In genomic region chr1:89553195-89553584, GRCh38 we compare ENCODE assay signal across 2 cellular contexts.
TF ChIP-seq lines count a peak whose summit lies in the region.

No MANE protein-coding gene starts in this region.

TF ChIP-seq in liver, 16 proteins besides CTCF, POLR2A, EP300 and RAD21 (continued from another document):
- peak; percentile 46 for TF ChIP-seq FOXA1 (IDR thresholded peaks at IDR 0.05)
- peak in 1 of 2 donors; percentile 20 for TF ChIP-seq GABPA (IDR thresholded peaks at IDR 0.05 in 1 of 2, conservative IDR thresholded peaks at IDR 0.05 in 1 of 2)
- TF ChIP-seq REST (IDR thresholded peaks at IDR 0.05): peak; percentile 59
- peak; percentile 47 for TF ChIP-seq ZBTB33 (IDR thresholded peaks at IDR 0.05)

TF ChIP-seq in HepG2, 621 proteins besides CTCF, POLR2A, EP300 and RAD21 (continued from another document):
- TF ChIP-seq AHDC1 (CRISPR knock-in tag; IDR thresholded peaks at IDR 0.05; ENCODE audit: borderline replicate concordance): no peak
- TF ChIP-seq, protein P1, sequence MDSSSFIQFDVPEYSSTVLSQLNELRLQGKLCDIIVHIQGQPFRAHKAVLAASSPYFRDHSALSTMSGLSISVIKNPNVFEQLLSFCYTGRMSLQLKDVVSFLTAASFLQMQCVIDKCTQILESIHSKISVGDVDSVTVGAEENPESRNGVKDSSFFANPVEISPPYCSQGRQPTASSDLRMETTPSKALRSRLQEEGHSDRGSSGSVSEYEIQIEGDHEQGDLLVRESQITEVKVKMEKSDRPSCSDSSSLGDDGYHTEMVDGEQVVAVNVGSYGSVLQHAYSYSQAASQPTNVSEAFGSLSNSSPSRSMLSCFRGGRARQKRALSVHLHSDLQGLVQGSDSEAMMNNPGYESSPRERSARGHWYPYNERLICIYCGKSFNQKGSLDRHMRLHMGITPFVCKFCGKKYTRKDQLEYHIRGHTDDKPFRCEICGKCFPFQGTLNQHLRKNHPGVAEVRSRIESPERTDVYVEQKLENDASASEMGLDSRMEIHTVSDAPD (CRISPR knock-in tag; IDR thresholded peaks at IDR 0.05): no peak
- no peak for TF ChIP-seq ZFP1 (CRISPR knock-in tag; IDR thresholded peaks at IDR 0.05)
- TF ChIP-seq GATAD2A (CRISPR knock-in tag; IDR thresholded peaks at IDR 0.05): no peak
- TF ChIP-seq ZNF546 (CRISPR knock-in tag; conservative IDR thresholded peaks at IDR 0.05): no peak
- no peak for TF ChIP-seq RFX1 (IDR thresholded peaks at IDR 0.05)
- no peak for TF ChIP-seq GATAD1 (CRISPR knock-in tag; IDR thresholded peaks at IDR 0.05)
- no peak for TF ChIP-seq SNAI1 (CRISPR knock-in tag; IDR thresholded peaks at IDR 0.05; ENCODE audit: borderline replicate concordance)
- TF ChIP-seq KLF13 (CRISPR knock-in tag; IDR thresholded peaks at IDR 0.05): no peak
- TF ChIP-seq, protein P2, sequence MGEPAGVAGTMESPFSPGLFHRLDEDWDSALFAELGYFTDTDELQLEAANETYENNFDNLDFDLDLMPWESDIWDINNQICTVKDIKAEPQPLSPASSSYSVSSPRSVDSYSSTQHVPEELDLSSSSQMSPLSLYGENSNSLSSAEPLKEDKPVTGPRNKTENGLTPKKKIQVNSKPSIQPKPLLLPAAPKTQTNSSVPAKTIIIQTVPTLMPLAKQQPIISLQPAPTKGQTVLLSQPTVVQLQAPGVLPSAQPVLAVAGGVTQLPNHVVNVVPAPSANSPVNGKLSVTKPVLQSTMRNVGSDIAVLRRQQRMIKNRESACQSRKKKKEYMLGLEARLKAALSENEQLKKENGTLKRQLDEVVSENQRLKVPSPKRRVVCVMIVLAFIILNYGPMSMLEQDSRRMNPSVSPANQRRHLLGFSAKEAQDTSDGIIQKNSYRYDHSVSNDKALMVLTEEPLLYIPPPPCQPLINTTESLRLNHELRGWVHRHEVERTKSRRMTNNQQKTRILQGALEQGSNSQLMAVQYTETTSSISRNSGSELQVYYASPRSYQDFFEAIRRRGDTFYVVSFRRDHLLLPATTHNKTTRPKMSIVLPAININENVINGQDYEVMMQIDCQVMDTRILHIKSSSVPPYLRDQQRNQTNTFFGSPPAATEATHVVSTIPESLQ (CRISPR knock-in tag; conservative IDR thresholded peaks at IDR 0.05): no peak
- no peak for TF ChIP-seq CENPX (CRISPR knock-in tag; IDR thresholded peaks at IDR 0.05)
- no peak for TF ChIP-seq TEAD2 (CRISPR knock-in tag; IDR thresholded peaks at IDR 0.05)
- no peak for TF ChIP-seq ZNF253 (CRISPR knock-in tag; IDR thresholded peaks at IDR 0.05; ENCODE audit: borderline replicate concordance)
- TF ChIP-seq ATRX (CRISPR knock-in tag; IDR thresholded peaks at IDR 0.05; ENCODE audit: borderline replicate concordance): no peak
